ENCODE assay signal across 11 cellular contexts in the genomic region with DNA sequence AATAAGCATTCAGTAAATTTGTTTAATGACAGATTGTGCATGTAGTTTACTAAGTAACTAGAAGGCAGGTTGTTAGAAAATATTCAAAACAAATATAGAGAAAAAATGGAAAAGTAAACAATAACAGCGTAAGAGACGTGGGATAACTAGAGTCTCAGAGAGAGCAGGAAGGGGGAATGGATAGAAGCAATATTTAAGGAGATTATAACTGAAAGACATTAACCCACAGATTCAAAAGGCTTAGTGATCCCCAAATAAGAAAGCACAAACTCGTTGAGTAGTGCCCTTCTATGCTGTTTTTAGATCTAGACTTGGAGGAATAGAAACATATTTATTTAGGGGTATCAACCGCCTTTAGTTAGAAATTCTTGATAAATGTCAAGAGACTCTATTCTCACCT.
"Had no signal": no experiment of that assay in that cellular context is flagged by ENCODE, and none has a peak within 500 bp of the region (broad histone marks: within the 10 kb centered on the region; RNA-seq: fewer than 3 reads in every experiment).

No MANE protein-coding gene starts in this region.

- H3K27ac ChIP-seq: adrenal gland, ascending aorta, body of pancreas, brain microvascular endothelial cell, breast epithelium, cardiac muscle cell had no signal

- H3K9me3 ChIP-seq: adrenal gland, ascending aorta had no signal

- H3K4me1 ChIP-seq: adrenal gland, ascending aorta, body of pancreas, breast epithelium had no signal

- H3K36me3 ChIP-seq: adrenal gland, ascending aorta, brain microvascular endothelial cell, breast epithelium, cardiac muscle cell had no signal

- ATAC-seq: activated naive CD4-positive, alpha-beta T cell treated with anti-CD3 and anti-CD28 coated beads, Interleukin-2, amount 50 U/mL, for 72 hours; activated naive CD8-positive, alpha-beta T cell treated with anti-CD3 and anti-CD28 coated beads, Interleukin-2, amount 50 U/mL, for 24 hours; activated T-cell treated with anti-CD3 and anti-CD28 coated beads, Interleukin-2, amount 50 U/mL, for 4 hours; activated T-cell treated with anti-CD3 and anti-CD28 coated beads, Interleukin-2, amount 50 U/mL, for 72 hours; activated T-helper 17 cell treated with anti-CD3 and anti-CD28 coated beads, Interleukin-2, amount 50 U/mL, for 72 hours; body of pancreas had no signal

- H3K4me3 ChIP-seq: adrenal gland, ascending aorta, body of pancreas, breast epithelium, cardiac muscle cell had no signal
